ENCODE assay signal across 1 cellular context in the genomic region with DNA sequence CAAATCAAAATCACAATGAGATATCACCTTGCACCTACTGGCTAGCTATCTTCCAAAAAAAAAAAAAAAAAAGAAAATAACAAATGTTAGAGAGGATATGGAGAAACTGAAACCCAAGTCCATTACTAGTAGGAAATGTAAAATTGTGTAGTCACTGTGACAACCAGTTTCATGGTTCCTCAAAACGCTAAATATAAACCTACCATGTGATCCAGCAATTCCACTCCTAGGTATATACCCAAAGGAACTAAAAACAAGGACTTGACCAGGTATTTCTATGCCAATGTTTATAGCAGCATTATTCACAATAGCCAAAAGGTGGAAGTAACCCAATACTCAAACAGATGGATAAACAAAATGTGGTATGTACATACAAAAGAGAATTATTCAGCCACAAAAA.
TF ChIP-seq lines count a peak whose summit lies in the region.

No MANE protein-coding gene starts in this region.

TF ChIP-seq in K562, 482 proteins besides CTCF, POLR2A, EP300 and RAD21:
- TF ChIP-seq BRD9 (IDR thresholded peaks at IDR 0.05; ENCODE audit: low read depth, partially characterized antibody) (peak; percentile 49), SMAD2 (IDR thresholded peaks at IDR 0.05; ENCODE audit: low read depth, low read length) (no peak), TRIM24 (IDR thresholded peaks at IDR 0.05) (0 out of 4 replicates have a peak, but pooled peaks of 1 of the 2 experiments have one; percentile 23), NFE2 (IDR thresholded peaks at IDR 0.05; ENCODE audit: low read depth) (0 out of 2 replicates have a peak, but pooled peaks have one; percentile 21), C11orf30 (IDR thresholded peaks at IDR 0.05; ENCODE audit: low read depth) (peak; percentile 63), MAFG (tag; conservative IDR thresholded peaks at IDR 0.05) (peak; percentile 39; the same call in 1 of the 2 replicates), RFX1 (IDR thresholded peaks at IDR 0.05) (peak; percentile 29; the same call in 1 of the 2 replicates), ZNF780A (CRISPR knock-in tag; IDR thresholded peaks at IDR 0.05) (no peak), RFX7 (CRISPR knock-in tag; IDR thresholded peaks at IDR 0.05) (no peak), ZNF316 (IDR thresholded peaks at IDR 0.05) (peak; percentile 31; the same call in 1 of the 2 replicates), STAT5A (IDR thresholded peaks at IDR 0.05; ENCODE audit: borderline replicate concordance, low read length) (no peak), MEF2D (tag; conservative IDR thresholded peaks at IDR 0.05; ENCODE audit: low read depth) (peak; percentile 81), USF2 (CRISPR knock-in tag; IDR thresholded peaks at IDR 0.05) (no peak)
- TF ChIP-seq, protein P1, sequence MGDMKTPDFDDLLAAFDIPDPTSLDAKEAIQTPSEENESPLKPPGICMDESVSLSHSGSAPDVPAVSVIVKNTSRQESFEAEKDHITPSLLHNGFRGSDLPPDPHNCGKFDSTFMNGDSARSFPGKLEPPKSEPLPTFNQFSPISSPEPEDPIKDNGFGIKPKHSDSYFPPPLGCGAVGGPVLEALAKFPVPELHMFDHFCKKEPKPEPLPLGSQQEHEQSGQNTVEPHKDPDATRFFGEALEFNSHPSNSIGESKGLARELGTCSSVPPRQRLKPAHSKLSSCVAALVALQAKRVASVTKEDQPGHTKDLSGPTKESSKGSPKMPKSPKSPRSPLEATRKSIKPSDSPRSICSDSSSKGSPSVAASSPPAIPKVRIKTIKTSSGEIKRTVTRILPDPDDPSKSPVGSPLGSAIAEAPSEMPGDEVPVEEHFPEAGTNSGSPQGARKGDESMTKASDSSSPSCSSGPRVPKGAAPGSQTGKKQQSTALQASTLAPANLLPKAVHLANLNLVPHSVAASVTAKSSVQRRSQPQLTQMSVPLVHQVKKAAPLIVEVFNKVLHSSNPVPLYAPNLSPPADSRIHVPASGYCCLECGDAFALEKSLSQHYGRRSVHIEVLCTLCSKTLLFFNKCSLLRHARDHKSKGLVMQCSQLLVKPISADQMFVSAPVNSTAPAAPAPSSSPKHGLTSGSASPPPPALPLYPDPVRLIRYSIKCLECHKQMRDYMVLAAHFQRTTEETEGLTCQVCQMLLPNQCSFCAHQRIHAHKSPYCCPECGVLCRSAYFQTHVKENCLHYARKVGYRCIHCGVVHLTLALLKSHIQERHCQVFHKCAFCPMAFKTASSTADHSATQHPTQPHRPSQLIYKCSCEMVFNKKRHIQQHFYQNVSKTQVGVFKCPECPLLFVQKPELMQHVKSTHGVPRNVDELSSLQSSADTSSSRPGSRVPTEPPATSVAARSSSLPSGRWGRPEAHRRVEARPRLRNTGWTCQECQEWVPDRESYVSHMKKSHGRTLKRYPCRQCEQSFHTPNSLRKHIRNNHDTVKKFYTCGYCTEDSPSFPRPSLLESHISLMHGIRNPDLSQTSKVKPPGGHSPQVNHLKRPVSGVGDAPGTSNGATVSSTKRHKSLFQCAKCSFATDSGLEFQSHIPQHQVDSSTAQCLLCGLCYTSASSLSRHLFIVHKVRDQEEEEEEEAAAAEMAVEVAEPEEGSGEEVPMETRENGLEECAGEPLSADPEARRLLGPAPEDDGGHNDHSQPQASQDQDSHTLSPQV (IDR thresholded peaks at IDR 0.05) = 0 out of 2 replicates have a peak, but pooled peaks have one; percentile 25
- TF ChIP-seq, protein P2, sequence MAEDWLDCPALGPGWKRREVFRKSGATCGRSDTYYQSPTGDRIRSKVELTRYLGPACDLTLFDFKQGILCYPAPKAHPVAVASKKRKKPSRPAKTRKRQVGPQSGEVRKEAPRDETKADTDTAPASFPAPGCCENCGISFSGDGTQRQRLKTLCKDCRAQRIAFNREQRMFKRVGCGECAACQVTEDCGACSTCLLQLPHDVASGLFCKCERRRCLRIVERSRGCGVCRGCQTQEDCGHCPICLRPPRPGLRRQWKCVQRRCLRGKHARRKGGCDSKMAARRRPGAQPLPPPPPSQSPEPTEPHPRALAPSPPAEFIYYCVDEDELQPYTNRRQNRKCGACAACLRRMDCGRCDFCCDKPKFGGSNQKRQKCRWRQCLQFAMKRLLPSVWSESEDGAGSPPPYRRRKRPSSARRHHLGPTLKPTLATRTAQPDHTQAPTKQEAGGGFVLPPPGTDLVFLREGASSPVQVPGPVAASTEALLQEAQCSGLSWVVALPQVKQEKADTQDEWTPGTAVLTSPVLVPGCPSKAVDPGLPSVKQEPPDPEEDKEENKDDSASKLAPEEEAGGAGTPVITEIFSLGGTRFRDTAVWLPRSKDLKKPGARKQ (CRISPR knock-in tag; IDR thresholded peaks at IDR 0.05) = no peak
